8 cellular contexts compared by ENCODE assay signal in genomic region chr11:119029340-119030028, GRCh38. TPM values are rescaled to one million over a fixed set of nuclear protein-coding genes. Genes with fewer than 3 reads are reported as not detected.
DNase-seq lines count a peak whose midpoint lies in the region; ATAC-seq and TF ChIP-seq lines count a peak whose summit lies in the region.

No MANE protein-coding gene starts in this region.

- CTCF ChIA-PET in AG04449 (lab: Yijun Ruan, JAX) = interaction anchor here (3.4 to 4.7 kb wide), 2 partner anchors 9 to 13 kb away, joined by 38 to 54 read pairs; partner anchors contain the start of genes RPS25 and TRAPPC4

- H3K27ac ChIP-seq in iPS-20b (ENCODE audit: low read length) = no peak overlapping the region

- H3K36me3 ChIP-seq in iPS-20b (ENCODE audit: insufficient read depth, low read depth, low read length) = peaks cover 45% of the 10 kb centered on the region

- H3K4me3 Mint-ChIP-seq in activated naive CD8-positive, alpha-beta T cell treated with anti-CD3 and anti-CD28 coated beads, Interleukin-2, amount 10 ng/mL, durations not matched to agents 7 days and 5 days = peak overlapping the region; percentile 79

- ATAC-seq in GM19438 (IDR thresholded peaks at IDR 0.05; ENCODE audit: low read depth, unreplicated experiment) (peak; percentile 6), HG03175 (IDR thresholded peaks at IDR 0.05; ENCODE audit: unreplicated experiment) (no peak), HG02610 (IDR thresholded peaks at IDR 0.05; ENCODE audit: unreplicated experiment) (no peak)
- ATAC-seq in activated naive CD8-positive, alpha-beta T cell treated with anti-CD3 and anti-CD28 coated beads, Interleukin-2, amount 10 ng/mL, durations not matched to agents 7 days and 5 days (ENCODE audit: low read depth) = peak; percentile 1

- peaks cover 10% of the 10 kb centered on the region for H3K4me1 ChIP-seq in iPS-20b (ENCODE audit: insufficient read depth, low read length)

- peak overlapping the region; percentile 98 for H3K9ac ChIP-seq in iPS-20b (ENCODE audit: low read depth, low read length)

- H3K4me3 ChIP-seq in AG04449 (ENCODE audit: low read depth, low read length) (peak overlapping the region; percentile 90; the same call in 1 of the 2 replicates), LNCaP clone FGC (ENCODE audit: low read depth, low read length) (peak overlapping the region; percentile 86), iPS-20b (ENCODE audit: low read length) (peak overlapping the region; percentile 97)

- no peaks in the 10 kb centered on the region for H3K9me3 ChIP-seq in iPS-20b (ENCODE audit: insufficient read depth, low read depth, low read length)

- H3K9me3 Mint-ChIP-seq in activated naive CD8-positive, alpha-beta T cell treated with anti-CD3 and anti-CD28 coated beads, Interleukin-2, amount 10 ng/mL, durations not matched to agents 7 days and 5 days = no peaks in the 10 kb centered on the region

- no peak for DNase-seq in AG04449 (ENCODE audit: low read depth, low spot score)
- no peak for DNase-seq in LNCaP clone FGC (ENCODE audit: low read depth)
- DNase-seq in activated naive CD8-positive, alpha-beta T cell treated with anti-CD3 and anti-CD28 coated beads, Interleukin-2, amount 10 ng/mL, durations not matched to agents 7 days and 5 days = no peak
- peak; percentile 37 for DNase-seq in stimulated activated CD4-positive, alpha-beta T cell treated with anti-CD3 and anti-CD28 coated beads, Interleukin-12 subunit alpha, Interleukin-12 subunit beta, amount 100 ng/mL, for 4 hours

- no peaks in the 10 kb centered on the region for H3K27me3 Mint-ChIP-seq in activated naive CD8-positive, alpha-beta T cell treated with anti-CD3 and anti-CD28 coated beads, Interleukin-2, amount 10 ng/mL, durations not matched to agents 7 days and 5 days

- peaks cover 11% of the 10 kb centered on the region for H3K36me3 Mint-ChIP-seq in activated naive CD8-positive, alpha-beta T cell treated with anti-CD3 and anti-CD28 coated beads, Interleukin-2, amount 10 ng/mL, durations not matched to agents 7 days and 5 days

- peaks cover 26% of the 10 kb centered on the region for H3K4me1 Mint-ChIP-seq in activated naive CD8-positive, alpha-beta T cell treated with anti-CD3 and anti-CD28 coated beads, Interleukin-2, amount 10 ng/mL, durations not matched to agents 7 days and 5 days

- POLR2A ChIA-PET in AG04449 (lab: Yijun Ruan, JAX) = no interaction called here
- POLR2A ChIA-PET in activated naive CD8-positive, alpha-beta T cell treated with anti-CD3 and anti-CD28 coated beads, Interleukin-2, amount 10 ng/mL, durations not matched to agents 7 days and 5 days (lab: Charles Lee) = interaction anchor here (0.5 to 2.5 kb wide), 8 partner anchors 12 to 425 kb away, joined by 3 to 23 read pairs (median 4); partner anchors contain the start of genes RPS25, TRAPPC4 and VPS11

- H3K27me3 ChIP-seq in iPS-20b (ENCODE audit: insufficient read depth, low read length) = no peaks in the 10 kb centered on the region

- TF ChIP-seq CTCF in AG04449 (IDR thresholded peaks at IDR 0.05; ENCODE audit: insufficient read depth, low read length, missing control alignments) (no peak), LNCaP clone FGC (IDR thresholded peaks at IDR 0.05; ENCODE audit: control insufficient read depth, extremely low read depth, insufficient read depth) (no peak)

- peak overlapping the region; percentile 68 for H3K27ac Mint-ChIP-seq in activated naive CD8-positive, alpha-beta T cell treated with anti-CD3 and anti-CD28 coated beads, Interleukin-2, amount 10 ng/mL, durations not matched to agents 7 days and 5 days

RNA-seq across cellular contexts. Expression of gene SLC37A4, which starts 1.2 kb away (rescaled TPM):
- 10 to 100 TPM; 20.3 to 23.9 TPM for total RNA-seq in activated naive CD8-positive, alpha-beta T cell treated with anti-CD3 and anti-CD28 coated beads, Interleukin-2, amount 10 ng/mL, durations not matched to agents 7 days and 5 days

RNA-seq across cellular contexts. Expression of gene TRAPPC4, which starts 10.9 kb away (rescaled TPM):
- total RNA-seq in activated naive CD8-positive, alpha-beta T cell treated with anti-CD3 and anti-CD28 coated beads, Interleukin-2, amount 10 ng/mL, durations not matched to agents 7 days and 5 days = 10 to 100 TPM; 80.5 to 84.4 TPM

RNA-seq across cellular contexts. Expression of gene RPS25, which starts 11.3 kb away (rescaled TPM):
- 1,000 to 10,000 TPM; 1,397 to 1,460 TPM for total RNA-seq in activated naive CD8-positive, alpha-beta T cell treated with anti-CD3 and anti-CD28 coated beads, Interleukin-2, amount 10 ng/mL, durations not matched to agents 7 days and 5 days

RNA-seq across cellular contexts. Expression of gene HYOU1, which starts 27.5 kb away (rescaled TPM):
- 10 to 100 TPM; 76.5 to 83.1 TPM for total RNA-seq in activated naive CD8-positive, alpha-beta T cell treated with anti-CD3 and anti-CD28 coated beads, Interleukin-2, amount 10 ng/mL, durations not matched to agents 7 days and 5 days

RNA-seq across cellular contexts. Expression of gene CENATAC, which starts 31.5 kb away (rescaled TPM):
- total RNA-seq in activated naive CD8-positive, alpha-beta T cell treated with anti-CD3 and anti-CD28 coated beads, Interleukin-2, amount 10 ng/mL, durations not matched to agents 7 days and 5 days = 10 to 100 TPM; 66.8 to 74.2 TPM

Comparison
In these comparisons a context has a peak if more than half of its experiments do, and no peak if none do; other contexts are left out.
1. ATAC-seq: peak in GM19438 (single experiment) and activated naive CD8-positive, alpha-beta T cell treated with anti-CD3 and anti-CD28 coated beads, Interleukin-2, amount 10 ng/mL, durations not matched to agents 7 days and 5 days (single experiment); none in HG03175 (single experiment) and HG02610 (single experiment).
2. Peak in every context shown above with its lines, with median percentiles within 50 percentile points of each other: H3K4me3 ChIP-seq.